In the genomic region with DNA sequence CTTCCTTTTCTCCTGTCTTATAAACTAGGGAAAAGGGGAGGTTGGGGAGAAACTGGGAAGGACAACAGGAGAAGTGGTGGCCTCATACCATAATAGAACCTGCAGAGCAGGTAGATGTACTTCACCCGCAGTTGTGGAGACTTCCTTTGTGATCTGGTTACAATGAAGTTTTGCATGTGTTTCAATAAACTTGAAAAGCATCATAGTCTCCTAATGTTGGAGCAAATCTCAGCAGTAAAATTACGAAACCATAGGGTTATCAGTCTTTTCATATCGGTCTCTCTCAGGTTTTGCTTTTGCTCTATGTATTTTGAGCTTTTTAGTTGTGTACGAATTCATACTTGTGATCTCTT, we compare ENCODE assay signal across 8 cellular contexts. TPM values are rescaled to one million over a fixed set of nuclear protein-coding genes. Genes with fewer than 3 reads are reported as not detected.
DNase-seq lines count a peak whose midpoint lies in the region; ATAC-seq and TF ChIP-seq lines count a peak whose summit lies in the region.

No MANE protein-coding gene starts in this region.

- 0 out of 2 replicates have a peak overlapping the region, but pooled peaks have one; percentile 19 for H3K14ac ChIP-seq in IMR-90 (replicated peaks; ENCODE audit: low read depth, low read length)

- peaks cover 0 to 17% of the 10 kb centered on the region in 2 experiments; a peak in 1 of 4 replicates for H3K79me1 ChIP-seq in IMR-90 (ENCODE audit: low read depth in 1 of 2, low read length in 2 of 2)

- 0 out of 2 replicates have a peak overlapping the region, but pooled peaks have one; percentile 76 for H3K23ac ChIP-seq in IMR-90 (ENCODE audit: low read depth, low read length)

- H3K4me1 Mint-ChIP-seq in CD4-positive, CD25-positive, alpha-beta regulatory T cell, result peaks cover 8 to 25% (median 16%) of the 10 kb centered on the region in 4 donors
- H3K4me1 Mint-ChIP-seq in neural crest cell, result peaks cover 29% of the 10 kb centered on the region

- no peak overlapping the region for H3K56ac ChIP-seq in IMR-90 (ENCODE audit: extremely low read depth, insufficient read depth, low read length)

- H3K27ac Mint-ChIP-seq in CD4-positive, CD25-positive, alpha-beta regulatory T cell, result peak overlapping the region in 2 of 3 donors; percentile 13 to 28
- no peak overlapping the region for H3K27ac Mint-ChIP-seq in neural crest cell (ENCODE audit: unreplicated experiment)

- H3K27me3 ChIP-seq in CD4-positive, CD25-positive, alpha-beta regulatory T cell (ENCODE audit: control insufficient read depth, insufficient read depth, low read length), result no peaks in the 10 kb centered on the region
- H3K27me3 ChIP-seq in IMR-90 (ENCODE audit: control insufficient read depth, insufficient read depth, low read length) (peaks cover 8% of the 10 kb centered on the region; the same call in 1 of the 2 replicates), colonic mucosa (no peaks in the 10 kb centered on the region)

- BruUV-seq in IMR-90 (replicated peaks; lab: Mats Ljungman, UMichigan), result no TSS peak

- no peaks in the 10 kb centered on the region for H3K36me3 Mint-ChIP-seq in CD4-positive, CD25-positive, alpha-beta regulatory T cell
- H3K36me3 Mint-ChIP-seq in neural crest cell (ENCODE audit: low read depth), result no peaks in the 10 kb centered on the region

- H3K4me1 ChIP-seq in CD4-positive, CD25-positive, alpha-beta regulatory T cell (ENCODE audit: control insufficient read depth, insufficient read depth, low read length, poor library complexity, severe bottlenecking), result peaks cover 7% of the 10 kb centered on the region
- H3K4me1 ChIP-seq in IMR-90 (ENCODE audit: control insufficient read depth, insufficient read depth, low read length) (peaks cover 8% of the 10 kb centered on the region; the same call in 1 of the 2 replicates), colonic mucosa (no peaks in the 10 kb centered on the region)

- H4K20me1 ChIP-seq in IMR-90 (ENCODE audit: insufficient read depth, low read length), result peaks cover 17% of the 10 kb centered on the region

- no peak for ATAC-seq in CD4-positive, CD25-positive, alpha-beta regulatory T cell (ENCODE audit: low read depth in 2 of 2)
- ATAC-seq in IMR-90 (ENCODE audit: low read depth), result no peak

- no peak overlapping the region; the same call in 1 of the 2 replicates for H4K5ac ChIP-seq in IMR-90 (ENCODE audit: low read depth, low read length)

- no peak overlapping the region for H3K4ac ChIP-seq in IMR-90 (ENCODE audit: low read depth, low read length)

- no peak overlapping the region for H3K27ac ChIP-seq in CD4-positive, CD25-positive, alpha-beta regulatory T cell (ENCODE audit: insufficient read depth, low read length, poor library complexity, severe bottlenecking)
- H3K27ac ChIP-seq in IMR-90 (ENCODE audit: insufficient read depth, low read length), result no peak overlapping the region
- no peak overlapping the region for H3K27ac ChIP-seq in colonic mucosa

- dilution Hi-C loops in IMR-90 (cut with HindIII; ENCODE audit: low sequenced_read_pairs, unreplicated experiment), result no loop called here

- peaks cover 5% of the 10 kb centered on the region; the same call in 1 of the 2 replicates for H3K9me1 ChIP-seq in IMR-90 (ENCODE audit: insufficient read depth, low read length)

- no CpG with 5 or more reads among the region's 4 CpGs for WGBS in IMR-90 (ENCODE audit: extremely low coverage in 2 of 2, insufficient read length in 1 of 2), 2 experiments

- TF ChIP-seq RAD21 in IMR-90 (IDR thresholded peaks at IDR 0.05; ENCODE audit: low read length), result no peak

- H3K36me3 ChIP-seq in CD4-positive, CD25-positive, alpha-beta regulatory T cell (ENCODE audit: control insufficient read depth, insufficient read depth, low read length), result no peaks in the 10 kb centered on the region
- H3K36me3 ChIP-seq in IMR-90 (ENCODE audit: control insufficient read depth, insufficient read depth, low read length) (peaks cover 1% of the 10 kb centered on the region; the same call in 1 of the 2 replicates), colonic mucosa (no peaks in the 10 kb centered on the region)

- H3K9me3 ChIP-seq in CD4-positive, CD25-positive, alpha-beta regulatory T cell (ENCODE audit: control insufficient read depth in 2 of 2, low read length in 2 of 2), result no peaks in the 10 kb centered on the region
- H3K9me3 ChIP-seq in IMR-90 (ENCODE audit: control insufficient read depth, insufficient read depth, low read length), result no peaks in the 10 kb centered on the region
- no peaks in the 10 kb centered on the region for H3K9me3 ChIP-seq in colonic mucosa

- TF ChIP-seq POLR2A in IMR-90 (IDR thresholded peaks at IDR 0.05; ENCODE audit: low read depth, low read length), result no peak

- H2BK15ac ChIP-seq in IMR-90 (ENCODE audit: low read depth, low read length), result no peak overlapping the region

- H4K91ac ChIP-seq in IMR-90 (ENCODE audit: insufficient read depth, low read depth, low read length), result no peak overlapping the region; the same call in 1 of the 2 replicates

- no peak overlapping the region for H2BK120ac ChIP-seq in IMR-90 (ENCODE audit: low read depth, low read length)

- no peak overlapping the region for H3K18ac ChIP-seq in IMR-90 (ENCODE audit: low read depth, low read length)

- no peak for TF ChIP-seq CTCF in IMR-90 (conservative IDR thresholded peaks at IDR 0.05; ENCODE audit: low read depth, low read length)
- TF ChIP-seq CTCF in colonic mucosa (IDR thresholded peaks at IDR 0.05), result no peak
- TF ChIP-seq CTCF in neural crest cell (conservative IDR thresholded peaks at IDR 0.05), result no peak

- intact Hi-C loops in IMR-90 (cut with micrococcal nuclease), result loop anchor here (5.0 kb wide), 2 partner anchors 307 to 367 kb away; no protein-coding TSS in a partner anchor
- intact Hi-C loops in colonic mucosa (cut with DNase I), result no loop called here

- no peak overlapping the region for H2BK20ac ChIP-seq in IMR-90 (ENCODE audit: low read depth, low read length)

- no peak overlapping the region for H2AK9ac ChIP-seq in IMR-90 (replicated peaks; ENCODE audit: low read depth, low read length, poor library complexity)

- CTCF ChIA-PET in IMR-90 (lab: Yijun Ruan, JAX), result interaction anchor here (0.5 to 0.7 kb wide), 5 partner anchors 9 to 515 kb away, joined by 3 to 4 read pairs (median 3); no protein-coding TSS in a partner anchor

- H3K27me3 Mint-ChIP-seq in CD4-positive, CD25-positive, alpha-beta regulatory T cell, result peaks cover 26% of the 10 kb centered on the region
- peaks cover 9% of the 10 kb centered on the region for H3K27me3 Mint-ChIP-seq in neural crest cell (ENCODE audit: low read depth)

- in situ Hi-C loops in IMR-90 (cut with MboI; ENCODE audit: low sequenced_read_pairs), result no loop called here

- H3K4me3 Mint-ChIP-seq in CD4-positive, CD25-positive, alpha-beta regulatory T cell, result peak overlapping the region; percentile 79 to 93 (median 90)
- H3K4me3 Mint-ChIP-seq in neural crest cell, result peak overlapping the region; percentile 94

- no peak overlapping the region for H2BK5ac ChIP-seq in IMR-90 (ENCODE audit: low read depth, low read length, poor library complexity, severe bottlenecking)

- DNase-seq in CD4-positive, CD25-positive, alpha-beta regulatory T cell, result no peak
- DNase-seq in IMR-90, result no peak
- no peak for DNase-seq in colonic mucosa
- no peak for DNase-seq in neural crest cell (ENCODE audit: low read depth, low spot score)
- no peak for DNase-seq in SW480 (ENCODE audit: low spot score)
- DNase-seq in NCI-H1930 (lab: John Stamatoyannopoulos, UW), result no peak
- DNase-seq in NCI-H1694 (lab: John Stamatoyannopoulos, UW), result no peak
- DNase-seq in anterior cingulate cortex (lab: John Stamatoyannopoulos, UW), result no peak

- H2AK5ac ChIP-seq in IMR-90 (ENCODE audit: low read depth, low read length), result no peak overlapping the region

- H3K9me3 Mint-ChIP-seq in CD4-positive, CD25-positive, alpha-beta regulatory T cell, result no peaks in the 10 kb centered on the region
- H3K9me3 Mint-ChIP-seq in neural crest cell, result no peaks in the 10 kb centered on the region

- H4K8ac ChIP-seq in IMR-90 (ENCODE audit: low read depth in 2 of 2, low read length in 2 of 2), result no peak overlapping the region; a peak in 1 of 4 replicates

- peak overlapping the region; percentile 64 for H3K4me3 ChIP-seq in CD4-positive, CD25-positive, alpha-beta regulatory T cell (ENCODE audit: low read depth, low read length)
- peak overlapping the region; percentile 100; the same call in 1 of the 2 replicates for H3K4me3 ChIP-seq in IMR-90 (ENCODE audit: insufficient read depth, low read depth, low read length)
- H3K4me3 ChIP-seq in colonic mucosa, result peak overlapping the region; percentile 50

- POLR2A ChIA-PET in IMR-90 (lab: Charles Lee; ENCODE audit: unreplicated experiment), result interaction anchor here (0.9 kb wide), 1 partner anchor 96 kb away, joined by 3 read pairs; no protein-coding TSS in a partner anchor

- no peak overlapping the region for H2AFZ ChIP-seq in IMR-90 (replicated peaks; ENCODE audit: low read length, poor library complexity)

- peak overlapping the region; percentile 50; the same call in 1 of the 2 replicates for H3K9ac ChIP-seq in IMR-90 (ENCODE audit: low read depth, low read length)
- no peak overlapping the region for H3K9ac ChIP-seq in colonic mucosa (ENCODE audit: low read depth in 2 of 2, low read length in 2 of 2)

- H3K4me2 ChIP-seq in IMR-90 (ENCODE audit: low read depth, low read length), result peak overlapping the region; percentile 79

TF ChIP-seq in IMR-90, 13 proteins besides CTCF, POLR2A, EP300 and RAD21 (continues in another document):
- TF ChIP-seq SMC3 (IDR thresholded peaks at IDR 0.05; ENCODE audit: low read depth, low read length) (no peak), BHLHE40 (IDR thresholded peaks at IDR 0.05; ENCODE audit: low read depth, low read length) (no peak), RCOR1 (IDR thresholded peaks at IDR 0.05; ENCODE audit: insufficient replicate concordance, low read length) (no peak), NFE2L2 (IDR thresholded peaks at IDR 0.05; ENCODE audit: low read depth, low read length) (no peak)
- TF ChIP-seq, protein P1, sequence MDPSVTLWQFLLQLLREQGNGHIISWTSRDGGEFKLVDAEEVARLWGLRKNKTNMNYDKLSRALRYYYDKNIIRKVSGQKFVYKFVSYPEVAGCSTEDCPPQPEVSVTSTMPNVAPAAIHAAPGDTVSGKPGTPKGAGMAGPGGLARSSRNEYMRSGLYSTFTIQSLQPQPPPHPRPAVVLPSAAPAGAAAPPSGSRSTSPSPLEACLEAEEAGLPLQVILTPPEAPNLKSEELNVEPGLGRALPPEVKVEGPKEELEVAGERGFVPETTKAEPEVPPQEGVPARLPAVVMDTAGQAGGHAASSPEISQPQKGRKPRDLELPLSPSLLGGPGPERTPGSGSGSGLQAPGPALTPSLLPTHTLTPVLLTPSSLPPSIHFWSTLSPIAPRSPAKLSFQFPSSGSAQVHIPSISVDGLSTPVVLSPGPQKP (IDR thresholded peaks at IDR 0.05; ENCODE audit: borderline replicate concordance, low read depth, low read length), result no peak

RNA-seq across cellular contexts. Expression of a gene that starts 30.5 kb away (rescaled TPM):
- 0.17 TPM for total RNA-seq in CD4-positive, CD25-positive, alpha-beta regulatory T cell
- polyA plus RNA-seq in CD4-positive, CD25-positive, alpha-beta regulatory T cell, result not detected
- total RNA-seq in IMR-90 (2012; rRNA removed), result 0.36 and 0.56 TPM in 2 replicates
- polyA plus RNA-seq in IMR-90 (2012; rRNA removed), result 3.4 and 3.8 TPM in 2 replicates
- polyA plus RNA-seq in IMR-90 (2012; cell fraction: cytosol; rRNA removed), result 1.0 and 4.4 TPM in 2 replicates
- polyA plus RNA-seq in IMR-90 (2012; cell fraction: nucleus; rRNA removed; ENCODE audit: low replicate concordance), result 6.2 and 11.5 TPM in 2 replicates
- 10 to 100 TPM; 41.4 to 55.0 TPM for total RNA-seq in colonic mucosa
- 3.2 TPM in 2 replicates for total RNA-seq in neural crest cell

Comparison
In these comparisons a context has a peak if more than half of its experiments do, and no peak if none do; other contexts are left out.
1. H3K4me3 ChIP-seq: peak in every context shown above with its lines; median percentile 100 in IMR-90; 64 in CD4-positive, CD25-positive, alpha-beta regulatory T cell; 50 in colonic mucosa.
2. RNA of a gene that starts 30.5 kb away (total RNA-seq): 41.4 to 55.0 TPM in colonic mucosa; 3.2 TPM in neural crest cell, 0.36 to 0.56 TPM in IMR-90 and 0.17 TPM in CD4-positive, CD25-positive, alpha-beta regulatory T cell (single experiment); every median in the first group is over 10 times any median in the second.